Comparison of ENCODE assay signal across 8 cellular contexts in genomic region chr20:43458422-43458924, GRCh38. TPM values are rescaled to one million over a fixed set of nuclear protein-coding genes. Genes with fewer than 3 reads are reported as not detected.
DNase-seq lines count a peak whose midpoint lies in the region; ATAC-seq and TF ChIP-seq lines count a peak whose summit lies in the region.

No MANE protein-coding gene starts in this region.

- peak overlapping the region; percentile 100 for H3K4me2 ChIP-seq in osteoblast (ENCODE audit: insufficient read depth, low read length)

- H3K79me2 ChIP-seq in osteoblast (ENCODE audit: insufficient read depth, low read length) = peaks cover 54% of the 10 kb centered on the region

- intact Hi-C loops in left ventricle myocardium inferior (cut with micrococcal nuclease) = no loop called here
- intact Hi-C loops in left ventricle myocardium superior (cut with micrococcal nuclease) = no loop called here

- peaks cover 7% of the 10 kb centered on the region for H3K27me3 ChIP-seq in left ventricle myocardium inferior (ENCODE audit: low read depth)
- peaks cover 3% of the 10 kb centered on the region for H3K27me3 ChIP-seq in osteoblast (ENCODE audit: insufficient read depth, low read length)

- no peaks in the 10 kb centered on the region for H3K9me3 ChIP-seq in left ventricle myocardium inferior (replicated peaks)
- H3K9me3 ChIP-seq in osteoblast (ENCODE audit: low read depth, low read length) = no peaks in the 10 kb centered on the region

- H3K4me3 ChIP-seq in left ventricle myocardium inferior (peak overlapping the region; percentile 99), epithelial cell of esophagus (ENCODE audit: low read length) (peak overlapping the region; percentile 87), osteoblast (ENCODE audit: insufficient read depth, low read length) (peak overlapping the region; percentile 86)

- H3K36me3 ChIP-seq in left ventricle myocardium inferior (peaks cover 46% of the 10 kb centered on the region), osteoblast (ENCODE audit: insufficient read depth, low read length) (peaks cover 46% of the 10 kb centered on the region)

- ATAC-seq in left ventricle myocardium superior (no peak), HG03460 (IDR thresholded peaks at IDR 0.05; ENCODE audit: unreplicated experiment) (no peak)

- TF ChIP-seq CTCF in left ventricle myocardium inferior (IDR thresholded peaks at IDR 0.05; ENCODE audit: borderline replicate concordance) = no peak
- TF ChIP-seq CTCF in epithelial cell of esophagus (IDR thresholded peaks at IDR 0.05; ENCODE audit: insufficient read depth, low read depth, low read length, missing control alignments) = no peak
- TF ChIP-seq CTCF in osteoblast (IDR thresholded peaks at IDR 0.05; ENCODE audit: extremely low read depth, low read depth, low read length) = no peak

- H4K20me1 ChIP-seq in osteoblast (ENCODE audit: insufficient read depth, low read length) = peaks cover 46% of the 10 kb centered on the region

- peaks cover 62% of the 10 kb centered on the region for H3K4me1 ChIP-seq in left ventricle myocardium inferior
- H3K4me1 ChIP-seq in osteoblast (ENCODE audit: insufficient read depth, low read length) = peaks cover 16% of the 10 kb centered on the region

- peak overlapping the region; percentile 97 for H2AFZ ChIP-seq in osteoblast (ENCODE audit: low read length)

- DNase-seq in left ventricle myocardium inferior (no peak), left ventricle myocardium superior (no peak), OCI-M1 (lab: John Stamatoyannopoulos, UW) (peak; percentile 80), epithelial cell of esophagus (ENCODE audit: low read depth) (no peak), osteoblast (ENCODE audit: insufficient read length, low spot score, missing footprints) (no peak), NCI-H1694 (lab: John Stamatoyannopoulos, UW) (no peak), midbrain (lab: John Stamatoyannopoulos, UW) (no peak)

- peak overlapping the region; percentile 100 for H3K27ac ChIP-seq in left ventricle myocardium inferior (replicated peaks)
- peak overlapping the region; percentile 97 for H3K27ac ChIP-seq in osteoblast (ENCODE audit: low read depth, low read length)

RNA-seq across cellular contexts. Expression of gene SRSF6, which starts 0.8 kb away (rescaled TPM):
- total RNA-seq in left ventricle myocardium inferior (58.7 TPM), left ventricle myocardium superior (56.5 TPM), osteoblast (70.1 and 81.1 TPM in 2 replicates)

RNA-seq across cellular contexts. Expression of gene L3MBTL1, which starts 49.0 kb away (rescaled TPM):
- total RNA-seq in left ventricle myocardium inferior (4.0 TPM), left ventricle myocardium superior (5.7 TPM), osteoblast (5.6 and 9.8 TPM in 2 replicates)
